ENCODE assay signal across 10 cellular contexts in genomic region chr17:76867578-76868175, GRCh38. TPM values are rescaled to one million over a fixed set of nuclear protein-coding genes. Genes with fewer than 3 reads are reported as not detected.
A peak's percentile ranks its signal among the peaks of the same experiment; 100 is the strongest.
DNase-seq lines count a peak whose midpoint lies in the region; ATAC-seq and TF ChIP-seq lines count a peak whose summit lies in the region.
"Had no signal": no experiment of that assay in that cellular context is flagged by ENCODE, and none has a peak within 500 bp of the region (broad histone marks: within the 10 kb centered on the region; RNA-seq: fewer than 3 reads in every experiment).

No MANE protein-coding gene starts in this region.

- no peaks in the 10 kb centered on the region for H3K36me3 ChIP-seq in CD4-positive, CD25-positive, alpha-beta regulatory T cell (ENCODE audit: control insufficient read depth, insufficient read depth, low read length)
- H3K36me3 ChIP-seq in HUES48 (ENCODE audit: control insufficient read depth, insufficient read depth, low read length) (no peaks in the 10 kb centered on the region), mesendoderm (ENCODE audit: control insufficient read depth, insufficient read depth, low read length) (no peaks in the 10 kb centered on the region), tibial nerve (no peaks in the 10 kb centered on the region)
- H3K36me3 ChIP-seq: tibial artery had no signal

- no peak overlapping the region for H3K4me3 ChIP-seq in CD4-positive, CD25-positive, alpha-beta regulatory T cell (ENCODE audit: low read depth, low read length)
- peak overlapping the region; percentile 47 for H3K4me3 ChIP-seq in HUES48 (ENCODE audit: low read depth, low read length)
- peak overlapping the region; percentile 23 for H3K4me3 ChIP-seq in mesendoderm (ENCODE audit: low read length)
- peak overlapping the region in 1 of 4 donors; percentile 52 for H3K4me3 ChIP-seq in tibial nerve
- H3K4me3 ChIP-seq: mucosa of descending colon had no signal

- H3K79me1 ChIP-seq in mesendoderm (ENCODE audit: low read length): no peaks in the 10 kb centered on the region

- no peak overlapping the region for H2AK5ac ChIP-seq in mesendoderm (ENCODE audit: low read length)

- H2BK120ac ChIP-seq in mesendoderm (ENCODE audit: low read depth, low read length): no peak overlapping the region

- H3K4ac ChIP-seq in mesendoderm (ENCODE audit: low read depth, low read length): no peak overlapping the region

- TF ChIP-seq CTCF in tibial nerve (IDR thresholded peaks at IDR 0.05): no peak

- H4K5ac ChIP-seq in mesendoderm (ENCODE audit: low read length): no peak overlapping the region

- no peak for ATAC-seq in CD4-positive, CD25-positive, alpha-beta regulatory T cell (ENCODE audit: low read depth in 2 of 2)
- no peak for ATAC-seq in left colon

- intact Hi-C loops in left colon (cut with DNase I, micrococcal nuclease): loop anchor here in 1 of 2 donors (5.0 to 10.0 kb wide), 2 partner anchors 190 to 377 kb away; no protein-coding TSS in a partner anchor

- no peaks in the 10 kb centered on the region for H3K36me3 Mint-ChIP-seq in CD4-positive, CD25-positive, alpha-beta regulatory T cell

- H3K56ac ChIP-seq in mesendoderm (ENCODE audit: low read length): peak overlapping the region; percentile 89

- no peak for DNase-seq in CD4-positive, CD25-positive, alpha-beta regulatory T cell
- DNase-seq in astrocyte of the hippocampus (ENCODE audit: low read depth, low spot score) (peak; percentile 55), mesendoderm (peak; percentile 90), SW 1271 (lab: John Stamatoyannopoulos, UW) (no peak), left colon (no peak), tibial nerve (ENCODE audit: low spot score in 2 of 2) (no peak)
- DNase-seq in stimulated activated CD4-positive, alpha-beta T cell treated with anti-CD3 and anti-CD28 coated beads, Interleukin-2, amount 100 ng/mL, for 24 hours: no peak

- H3K9ac ChIP-seq in HUES48 (ENCODE audit: low read depth, low read length) (no peak overlapping the region), mesendoderm (ENCODE audit: low read length) (peak overlapping the region; percentile 64)

- no peak for TF ChIP-seq EP300 in tibial nerve (IDR thresholded peaks at IDR 0.05)

- no peaks in the 10 kb centered on the region for H3K9me3 ChIP-seq in CD4-positive, CD25-positive, alpha-beta regulatory T cell (ENCODE audit: control insufficient read depth in 2 of 2, low read length in 2 of 2)
- H3K9me3 ChIP-seq in HUES48 (ENCODE audit: control insufficient read depth, insufficient read depth, low read length) (no peaks in the 10 kb centered on the region), tibial nerve (no peaks in the 10 kb centered on the region)
- H3K9me3 ChIP-seq: mucosa of descending colon, tibial artery had no signal

- peak overlapping the region; percentile 72 for H3K4me2 ChIP-seq in mesendoderm (ENCODE audit: low read length)

- no peaks in the 10 kb centered on the region for H3K27me3 ChIP-seq in CD4-positive, CD25-positive, alpha-beta regulatory T cell (ENCODE audit: control insufficient read depth, insufficient read depth, low read length)
- peaks cover 30% of the 10 kb centered on the region for H3K27me3 ChIP-seq in HUES48 (ENCODE audit: control insufficient read depth, insufficient read depth, low read length)
- peaks cover 3% of the 10 kb centered on the region for H3K27me3 ChIP-seq in mesendoderm (ENCODE audit: insufficient read depth, low read length, poor library complexity)
- H3K27me3 ChIP-seq in tibial nerve: peaks cover 0 to 47% of the 10 kb centered on the region in 2 donors

- WGBS in mesendoderm (ENCODE audit: extremely low coverage, insufficient coverage, low lambda C conversion rate): no CpG with 5 or more reads among the region's 20 CpGs
- WGBS in tibial nerve, 2 donors: 27 to 30% methylated on average over 19 to 20 of the region's 20 CpGs

- H3K27me3 Mint-ChIP-seq in CD4-positive, CD25-positive, alpha-beta regulatory T cell: peaks cover 42% of the 10 kb centered on the region

- no peaks in the 10 kb centered on the region for H3K9me3 Mint-ChIP-seq in CD4-positive, CD25-positive, alpha-beta regulatory T cell

- H3K4me1 Mint-ChIP-seq in CD4-positive, CD25-positive, alpha-beta regulatory T cell: peaks cover 0 to 13% (median 3%) of the 10 kb centered on the region in 4 donors

- no peak for TF ChIP-seq POLR2A in tibial nerve (IDR thresholded peaks at IDR 0.05)

- no peak overlapping the region for H2BK15ac ChIP-seq in mesendoderm (replicated peaks; ENCODE audit: low read depth)

- H3K4me3 Mint-ChIP-seq in CD4-positive, CD25-positive, alpha-beta regulatory T cell: peak overlapping the region in 3 of 4 donors; percentile 74 to 91 (median 76)

- no peak overlapping the region for H3K27ac Mint-ChIP-seq in CD4-positive, CD25-positive, alpha-beta regulatory T cell

- H2BK5ac ChIP-seq in mesendoderm (ENCODE audit: low read length): no peak overlapping the region

- H3K23ac ChIP-seq in mesendoderm (ENCODE audit: low read length): no peak overlapping the region

- H4K8ac ChIP-seq in mesendoderm (ENCODE audit: low read depth, low read length): no peak overlapping the region

- H3K27ac ChIP-seq in CD4-positive, CD25-positive, alpha-beta regulatory T cell (ENCODE audit: insufficient read depth, low read length, poor library complexity, severe bottlenecking): no peak overlapping the region
- H3K27ac ChIP-seq in HUES48 (ENCODE audit: low read depth, low read length) (peak overlapping the region; percentile 15), mesendoderm (ENCODE audit: low read depth, low read length) (no peak overlapping the region), tibial nerve (no peak overlapping the region)
- H3K27ac ChIP-seq: tibial artery had no signal

- H3K4me1 ChIP-seq in CD4-positive, CD25-positive, alpha-beta regulatory T cell (ENCODE audit: control insufficient read depth, insufficient read depth, low read length, poor library complexity, severe bottlenecking): peaks cover 14% of the 10 kb centered on the region
- H3K4me1 ChIP-seq in HUES48 (ENCODE audit: control insufficient read depth, insufficient read depth, low read length): peaks cover 7% of the 10 kb centered on the region
- peaks cover 7% of the 10 kb centered on the region for H3K4me1 ChIP-seq in mesendoderm (ENCODE audit: control insufficient read depth, low read depth, low read length)
- H3K4me1 ChIP-seq in tibial nerve: peaks cover 0 to 24% (median 7%) of the 10 kb centered on the region in 4 donors

- no peaks in the 10 kb centered on the region for H3K79me2 ChIP-seq in mesendoderm (ENCODE audit: control insufficient read depth, insufficient read depth, low read length)

- peak overlapping the region; percentile 44 for H3K18ac ChIP-seq in mesendoderm (ENCODE audit: low read length)

RNA-seq across cellular contexts. Expression of gene MGAT5B, which starts 0.5 kb away (rescaled TPM):
- not detected for total RNA-seq in CD4-positive, CD25-positive, alpha-beta regulatory T cell
- polyA plus RNA-seq in CD4-positive, CD25-positive, alpha-beta regulatory T cell: not detected
- polyA plus RNA-seq in mesendoderm (2013, experiment 1 of 2): 3.7 TPM
- 3.9 TPM for polyA plus RNA-seq in mesendoderm (2013, experiment 2 of 2)
- total RNA-seq in left colon: under 1 TPM; 0.36 to 0.46 TPM
- total RNA-seq in tibial nerve: 1 to 10 TPM in 2 of 4 donors, under 1 TPM in 2; 0.78 to 1.5 (median 0.96) TPM

Comparison
In these comparisons a context has a peak if more than half of its experiments do, and no peak if none do; other contexts are left out.
1. DNase-seq: peak in astrocyte of the hippocampus (single experiment) and mesendoderm (single experiment); none in CD4-positive, CD25-positive, alpha-beta regulatory T cell (0 of 3), SW 1271 (0 of 2), stimulated activated CD4-positive, alpha-beta T cell treated with anti-CD3 and anti-CD28 coated beads, Interleukin-2, amount 100 ng/mL, for 24 hours (0 of 2), left colon (0 of 2) and tibial nerve (0 of 2).